In genomic region chr9:124260769-124261603, GRCh38 we compare ENCODE assay signal across 8 cellular contexts. TPM values are rescaled to one million over a fixed set of nuclear protein-coding genes. Genes with fewer than 3 reads are reported as not detected.
DNase-seq lines count a peak whose midpoint lies in the region; ATAC-seq, FAIRE-seq and TF ChIP-seq lines count a peak whose summit lies in the region.

No MANE protein-coding gene starts in this region.

- FAIRE-seq in keratinocyte (lab: Jason Lieb, UNC): peak; percentile 41

- H3K4me1 ChIP-seq in keratinocyte (ENCODE audit: control insufficient read depth, extremely low read depth, insufficient read depth, low read length): peaks cover 31% of the 10 kb centered on the region

- H4K20me1 ChIP-seq in keratinocyte (ENCODE audit: control insufficient read depth, extremely low read depth, insufficient read depth, low read length): peaks cover 12% of the 10 kb centered on the region

- no peak overlapping the region for H3K4me3 ChIP-seq in keratinocyte (ENCODE audit: control insufficient read depth in 2 of 3, extremely low read depth in 1 of 3, insufficient read depth in 2 of 3, low read depth in 1 of 3, low read length in 3 of 3)

- H3K4me2 ChIP-seq in keratinocyte (ENCODE audit: control insufficient read depth, extremely low read depth, insufficient read depth, low read depth, low read length): peak overlapping the region; percentile 4

- DNase-seq in A172 (ENCODE audit: low spot score): peak; percentile 88
- DNase-seq in HT1080 (ENCODE audit: low read depth): peak; percentile 89
- peak; percentile 84 for DNase-seq in amniotic epithelial cell (ENCODE audit: low read depth)
- DNase-seq in keratinocyte (ENCODE audit: low read depth, low spot score): no peak
- peak in 6 of 49 donors; percentile 7 to 49 (median 24) for DNase-seq in substantia nigra (lab: John Stamatoyannopoulos, UW)
- no peak for DNase-seq in ecto neural progenitor cell (ENCODE audit: low spot score)
- no peak for DNase-seq in activated naive CD4-positive, alpha-beta T cell treated with anti-CD3 and anti-CD28 coated beads, Interleukin-2, amount 50 U/mL, for 72 hours (ENCODE audit: low spot score in 2 of 2)
- DNase-seq in DMS79 treated with DMSO at 0.1 percent for 48 hours (lab: John Stamatoyannopoulos, UW): no peak

- peaks cover 15 to 16% of the 10 kb centered on the region in 2 donors for H3K36me3 Mint-ChIP-seq in activated naive CD4-positive, alpha-beta T cell treated with anti-CD3 and anti-CD28 coated beads, Interleukin-2, amount 50 U/mL, for 72 hours

- dilution Hi-C loops in keratinocyte (cut with MboI; ENCODE audit: extremely low pct_ligation_motif_present, low sequenced_read_pairs): no loop called here

- no peak overlapping the region for H3K27ac ChIP-seq in keratinocyte (ENCODE audit: control insufficient read depth, insufficient read depth, low read length)
- H3K27ac ChIP-seq in substantia nigra (ENCODE audit: low read depth, low read length, poor library complexity, severe bottlenecking): peak overlapping the region; percentile 46

- H3K79me2 ChIP-seq in keratinocyte (ENCODE audit: control insufficient read depth, insufficient read depth, low read length): peaks cover 70% of the 10 kb centered on the region

- no peaks in the 10 kb centered on the region for H3K9me3 ChIP-seq in keratinocyte (ENCODE audit: control insufficient read depth, low read depth, low read length)

- no peak for ATAC-seq in activated naive CD4-positive, alpha-beta T cell treated with anti-CD3 and anti-CD28 coated beads, Interleukin-2, amount 50 U/mL, for 72 hours

- no peak overlapping the region for H3K9ac ChIP-seq in keratinocyte (ENCODE audit: control insufficient read depth, extremely low read depth, insufficient read depth, low read length)

- no peaks in the 10 kb centered on the region for H3K27me3 ChIP-seq in keratinocyte (ENCODE audit: control insufficient read depth, extremely low read depth, insufficient read depth, low read length)

- H3K9me3 Mint-ChIP-seq in activated naive CD4-positive, alpha-beta T cell treated with anti-CD3 and anti-CD28 coated beads, Interleukin-2, amount 50 U/mL, for 72 hours: no peaks in the 10 kb centered on the region

- H3K9me1 ChIP-seq in keratinocyte (ENCODE audit: control insufficient read depth, extremely low read depth, insufficient read depth, low read length): peaks cover 7% of the 10 kb centered on the region

- TF ChIP-seq CTCF in keratinocyte (optimal IDR thresholded peaks at IDR 0.05 in 1 of 3, IDR thresholded peaks at IDR 0.05 in 1 of 3, conservative IDR thresholded peaks at IDR 0.05 in 1 of 3; ENCODE audit: extremely low read depth in 1 of 3, insufficient read depth in 2 of 3, low read length in 3 of 3): no peak

- peaks cover 0 to 11% of the 10 kb centered on the region in 2 experiments for H3K36me3 ChIP-seq in keratinocyte (ENCODE audit: control insufficient read depth in 2 of 2, extremely low read depth in 1 of 2, insufficient read depth in 2 of 2, low read length in 2 of 2)

- no peak overlapping the region for H2AFZ ChIP-seq in keratinocyte (ENCODE audit: control insufficient read depth, low read length)

- no peak overlapping the region for H3K27ac Mint-ChIP-seq in activated naive CD4-positive, alpha-beta T cell treated with anti-CD3 and anti-CD28 coated beads, Interleukin-2, amount 50 U/mL, for 72 hours

RNA-seq across cellular contexts. Expression of gene NEK6, which starts 3.2 kb away (rescaled TPM):
- total RNA-seq in A172 (2014; rRNA removed; shearing (Covaris generic)): 33.3 and 35.6 TPM in 2 replicates
- total RNA-seq in HT1080 (2014; rRNA removed; shearing (Covaris generic)): 40.9 and 43.9 TPM in 2 replicates
- 67.1 and 68.4 TPM in 2 replicates for polyA plus RNA-seq in HT1080 (2015; cell fraction: cytosol; rRNA removed)
- polyA plus RNA-seq in HT1080 (2015; cell fraction: nucleus; rRNA removed): 39.9 and 52.2 TPM in 2 replicates
- polyA plus RNA-seq in keratinocyte: 43.5 to 62.3 TPM (median 56.4 TPM) in 3 replicates
- polyA plus RNA-seq in keratinocyte (2011; ENCODE audit: low read depth): 23.6 TPM
- polyA plus RNA-seq in keratinocyte (2011; cell fraction: cytosol; rRNA removed): 44.1 and 60.2 TPM in 2 replicates
- polyA plus RNA-seq in keratinocyte (2011; cell fraction: nucleus; rRNA removed): 39.8 and 44.0 TPM in 2 replicates
- polyA plus RNA-seq in keratinocyte (2012; ENCODE audit: low replicate concordance): 12.1 and 37.2 TPM in 2 replicates
- 74.9 to 81.9 TPM (median 80.8 TPM) in 3 replicates for polyA minus RNA-seq in keratinocyte
- polyA minus RNA-seq in keratinocyte (2011; cell fraction: cytosol; rRNA and poly(A)+ RNA removed): 36.8 TPM
- polyA minus RNA-seq in keratinocyte (2011; cell fraction: nucleus; rRNA and poly(A)+ RNA removed): 15.7 and 27.1 TPM in 2 replicates
- total RNA-seq in activated naive CD4-positive, alpha-beta T cell treated with anti-CD3 and anti-CD28 coated beads, Interleukin-2, amount 50 U/mL, for 72 hours: 1 to 10 TPM; 3.1 to 5.4 TPM

Comparison
In these comparisons a context has a peak if more than half of its experiments do, and no peak if none do; other contexts are left out.
1. DNase-seq: peak in A172 (single experiment), HT1080 (single experiment) and amniotic epithelial cell (single experiment); none in keratinocyte (single experiment), ecto neural progenitor cell (single experiment), activated naive CD4-positive, alpha-beta T cell treated with anti-CD3 and anti-CD28 coated beads, Interleukin-2, amount 50 U/mL, for 72 hours (0 of 2) and DMS79 treated with DMSO at 0.1 percent for 48 hours (single experiment).